Comparison of ENCODE assay signal across 1 cellular context in genomic region chr5:68187268-68188055, GRCh38.
TF ChIP-seq lines count a peak whose summit lies in the region.

No MANE protein-coding gene starts in this region.

TF ChIP-seq in GM23338, 12 proteins besides CTCF, POLR2A, EP300 and RAD21 (continued from another document):
- TF ChIP-seq ZNF462 (CRISPR knock-in tag; IDR thresholded peaks at IDR 0.05): no peak
- no peak for TF ChIP-seq CREB1 (CRISPR knock-in tag; IDR thresholded peaks at IDR 0.05; ENCODE audit: low read depth)
